In genomic region chr6:12049165-12049564, GRCh38 we compare ENCODE assay signal across 1 cellular context.
TF ChIP-seq lines count a peak whose summit lies in the region.

No MANE protein-coding gene starts in this region.

TF ChIP-seq in GM12878, 131 proteins besides CTCF, POLR2A, EP300 and RAD21 (continued from another document):
- no peak for TF ChIP-seq ZNF592 (IDR thresholded peaks at IDR 0.05)
- TF ChIP-seq KAT2A (conservative IDR thresholded peaks at IDR 0.05; ENCODE audit: control insufficient read depth, low read depth, low read length), result no peak
- TF ChIP-seq EGR1 (IDR thresholded peaks at IDR 0.05; ENCODE audit: borderline replicate concordance in 1 of 2, low read depth in 2 of 2, low read length in 2 of 2), result no peak
- TF ChIP-seq, protein P1, sequence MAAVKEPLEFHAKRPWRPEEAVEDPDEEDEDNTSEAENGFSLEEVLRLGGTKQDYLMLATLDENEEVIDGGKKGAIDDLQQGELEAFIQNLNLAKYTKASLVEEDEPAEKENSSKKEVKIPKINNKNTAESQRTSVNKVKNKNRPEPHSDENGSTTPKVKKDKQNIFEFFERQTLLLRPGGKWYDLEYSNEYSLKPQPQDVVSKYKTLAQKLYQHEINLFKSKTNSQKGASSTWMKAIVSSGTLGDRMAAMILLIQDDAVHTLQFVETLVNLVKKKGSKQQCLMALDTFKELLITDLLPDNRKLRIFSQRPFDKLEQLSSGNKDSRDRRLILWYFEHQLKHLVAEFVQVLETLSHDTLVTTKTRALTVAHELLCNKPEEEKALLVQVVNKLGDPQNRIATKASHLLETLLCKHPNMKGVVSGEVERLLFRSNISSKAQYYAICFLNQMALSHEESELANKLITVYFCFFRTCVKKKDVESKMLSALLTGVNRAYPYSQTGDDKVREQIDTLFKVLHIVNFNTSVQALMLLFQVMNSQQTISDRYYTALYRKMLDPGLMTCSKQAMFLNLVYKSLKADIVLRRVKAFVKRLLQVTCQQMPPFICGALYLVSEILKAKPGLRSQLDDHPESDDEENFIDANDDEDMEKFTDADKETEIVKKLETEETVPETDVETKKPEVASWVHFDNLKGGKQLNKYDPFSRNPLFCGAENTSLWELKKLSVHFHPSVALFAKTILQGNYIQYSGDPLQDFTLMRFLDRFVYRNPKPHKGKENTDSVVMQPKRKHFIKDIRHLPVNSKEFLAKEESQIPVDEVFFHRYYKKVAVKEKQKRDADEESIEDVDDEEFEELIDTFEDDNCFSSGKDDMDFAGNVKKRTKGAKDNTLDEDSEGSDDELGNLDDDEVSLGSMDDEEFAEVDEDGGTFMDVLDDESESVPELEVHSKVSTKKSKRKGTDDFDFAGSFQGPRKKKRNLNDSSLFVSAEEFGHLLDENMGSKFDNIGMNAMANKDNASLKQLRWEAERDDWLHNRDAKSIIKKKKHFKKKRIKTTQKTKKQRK (IDR thresholded peaks at IDR 0.05; ENCODE audit: low read depth, low read length), result no peak
- TF ChIP-seq, protein P2, sequence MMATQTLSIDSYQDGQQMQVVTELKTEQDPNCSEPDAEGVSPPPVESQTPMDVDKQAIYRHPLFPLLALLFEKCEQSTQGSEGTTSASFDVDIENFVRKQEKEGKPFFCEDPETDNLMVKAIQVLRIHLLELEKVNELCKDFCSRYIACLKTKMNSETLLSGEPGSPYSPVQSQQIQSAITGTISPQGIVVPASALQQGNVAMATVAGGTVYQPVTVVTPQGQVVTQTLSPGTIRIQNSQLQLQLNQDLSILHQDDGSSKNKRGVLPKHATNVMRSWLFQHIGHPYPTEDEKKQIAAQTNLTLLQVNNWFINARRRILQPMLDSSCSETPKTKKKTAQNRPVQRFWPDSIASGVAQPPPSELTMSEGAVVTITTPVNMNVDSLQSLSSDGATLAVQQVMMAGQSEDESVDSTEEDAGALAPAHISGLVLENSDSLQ (IDR thresholded peaks at IDR 0.05), result peak; percentile 10; the same call in 1 of the 2 replicates
- TF ChIP-seq ZNF24 (IDR thresholded peaks at IDR 0.05), result no peak
- no peak for TF ChIP-seq SREBF1 (IDR thresholded peaks at IDR 0.05; ENCODE audit: low read length)
- TF ChIP-seq, protein P3, sequence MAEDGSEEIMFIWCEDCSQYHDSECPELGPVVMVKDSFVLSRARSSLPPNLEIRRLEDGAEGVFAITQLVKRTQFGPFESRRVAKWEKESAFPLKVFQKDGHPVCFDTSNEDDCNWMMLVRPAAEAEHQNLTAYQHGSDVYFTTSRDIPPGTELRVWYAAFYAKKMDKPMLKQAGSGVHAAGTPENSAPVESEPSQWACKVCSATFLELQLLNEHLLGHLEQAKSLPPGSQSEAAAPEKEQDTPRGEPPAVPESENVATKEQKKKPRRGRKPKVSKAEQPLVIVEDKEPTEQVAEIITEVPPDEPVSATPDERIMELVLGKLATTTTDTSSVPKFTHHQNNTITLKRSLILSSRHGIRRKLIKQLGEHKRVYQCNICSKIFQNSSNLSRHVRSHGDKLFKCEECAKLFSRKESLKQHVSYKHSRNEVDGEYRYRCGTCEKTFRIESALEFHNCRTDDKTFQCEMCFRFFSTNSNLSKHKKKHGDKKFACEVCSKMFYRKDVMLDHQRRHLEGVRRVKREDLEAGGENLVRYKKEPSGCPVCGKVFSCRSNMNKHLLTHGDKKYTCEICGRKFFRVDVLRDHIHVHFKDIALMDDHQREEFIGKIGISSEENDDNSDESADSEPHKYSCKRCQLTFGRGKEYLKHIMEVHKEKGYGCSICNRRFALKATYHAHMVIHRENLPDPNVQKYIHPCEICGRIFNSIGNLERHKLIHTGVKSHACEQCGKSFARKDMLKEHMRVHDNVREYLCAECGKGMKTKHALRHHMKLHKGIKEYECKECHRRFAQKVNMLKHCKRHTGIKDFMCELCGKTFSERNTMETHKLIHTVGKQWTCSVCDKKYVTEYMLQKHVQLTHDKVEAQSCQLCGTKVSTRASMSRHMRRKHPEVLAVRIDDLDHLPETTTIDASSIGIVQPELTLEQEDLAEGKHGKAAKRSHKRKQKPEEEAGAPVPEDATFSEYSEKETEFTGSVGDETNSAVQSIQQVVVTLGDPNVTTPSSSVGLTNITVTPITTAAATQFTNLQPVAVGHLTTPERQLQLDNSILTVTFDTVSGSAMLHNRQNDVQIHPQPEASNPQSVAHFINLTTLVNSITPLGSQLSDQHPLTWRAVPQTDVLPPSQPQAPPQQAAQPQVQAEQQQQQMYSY (CRISPR knock-in tag; IDR thresholded peaks at IDR 0.05), result no peak
- peak; percentile 39; the same call in 1 of the 2 replicates for TF ChIP-seq IKZF1 (conservative IDR thresholded peaks at IDR 0.05)
- no peak for TF ChIP-seq ESRRA (IDR thresholded peaks at IDR 0.05; ENCODE audit: low read length)
- TF ChIP-seq CHD1 (IDR thresholded peaks at IDR 0.05; ENCODE audit: low read depth, low read length), result no peak
- TF ChIP-seq MTA3 (IDR thresholded peaks at IDR 0.05; ENCODE audit: borderline replicate concordance, low read length), result no peak
- TF ChIP-seq HDGF (IDR thresholded peaks at IDR 0.05), result no peak
- no peak for TF ChIP-seq ATF7 (IDR thresholded peaks at IDR 0.05; ENCODE audit: low read depth)
- TF ChIP-seq IRF5 (IDR thresholded peaks at IDR 0.05; ENCODE audit: borderline replicate concordance), result no peak
- TF ChIP-seq RFX5 (IDR thresholded peaks at IDR 0.05; ENCODE audit: low read depth, low read length), result no peak
- TF ChIP-seq ASH2L (IDR thresholded peaks at IDR 0.05; ENCODE audit: borderline replicate concordance, low read depth), result no peak
- TF ChIP-seq TCF3 (IDR thresholded peaks at IDR 0.05; ENCODE audit: borderline replicate concordance, insufficient read depth, low read depth, low read length), result no peak
- TF ChIP-seq PAX5 (IDR thresholded peaks at IDR 0.05; ENCODE audit: borderline replicate concordance, low read depth, low read length), result peak; percentile 65; the same call in 1 of the 2 replicates
- no peak for TF ChIP-seq ZSCAN29 (IDR thresholded peaks at IDR 0.05)
- TF ChIP-seq NFYA (IDR thresholded peaks at IDR 0.05; ENCODE audit: borderline replicate concordance, low read depth, low read length), result no peak
- TF ChIP-seq, protein P4, sequence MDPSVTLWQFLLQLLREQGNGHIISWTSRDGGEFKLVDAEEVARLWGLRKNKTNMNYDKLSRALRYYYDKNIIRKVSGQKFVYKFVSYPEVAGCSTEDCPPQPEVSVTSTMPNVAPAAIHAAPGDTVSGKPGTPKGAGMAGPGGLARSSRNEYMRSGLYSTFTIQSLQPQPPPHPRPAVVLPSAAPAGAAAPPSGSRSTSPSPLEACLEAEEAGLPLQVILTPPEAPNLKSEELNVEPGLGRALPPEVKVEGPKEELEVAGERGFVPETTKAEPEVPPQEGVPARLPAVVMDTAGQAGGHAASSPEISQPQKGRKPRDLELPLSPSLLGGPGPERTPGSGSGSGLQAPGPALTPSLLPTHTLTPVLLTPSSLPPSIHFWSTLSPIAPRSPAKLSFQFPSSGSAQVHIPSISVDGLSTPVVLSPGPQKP (IDR thresholded peaks at IDR 0.05; ENCODE audit: low read depth, low read length), result no peak
- TF ChIP-seq GABPA (IDR thresholded peaks at IDR 0.05; ENCODE audit: low read depth), result no peak
- TF ChIP-seq POLR2AphosphoS5 (IDR thresholded peaks at IDR 0.05; ENCODE audit: low read length), result peak; percentile 69
- no peak; the same call in 1 of the 2 replicates for TF ChIP-seq NR2F1 (conservative IDR thresholded peaks at IDR 0.05)
- no peak for TF ChIP-seq CUX1 (IDR thresholded peaks at IDR 0.05; ENCODE audit: insufficient replicate concordance, low read depth, low read length)
- TF ChIP-seq CBX3 (IDR thresholded peaks at IDR 0.05; ENCODE audit: borderline replicate concordance, low read depth), result no peak
- TF ChIP-seq SP1 (IDR thresholded peaks at IDR 0.05; ENCODE audit: low read depth, low read length), result no peak
- TF ChIP-seq FOS (IDR thresholded peaks at IDR 0.05; ENCODE audit: borderline replicate concordance, extremely low read depth, insufficient read length), result no peak
- TF ChIP-seq, protein P5, sequence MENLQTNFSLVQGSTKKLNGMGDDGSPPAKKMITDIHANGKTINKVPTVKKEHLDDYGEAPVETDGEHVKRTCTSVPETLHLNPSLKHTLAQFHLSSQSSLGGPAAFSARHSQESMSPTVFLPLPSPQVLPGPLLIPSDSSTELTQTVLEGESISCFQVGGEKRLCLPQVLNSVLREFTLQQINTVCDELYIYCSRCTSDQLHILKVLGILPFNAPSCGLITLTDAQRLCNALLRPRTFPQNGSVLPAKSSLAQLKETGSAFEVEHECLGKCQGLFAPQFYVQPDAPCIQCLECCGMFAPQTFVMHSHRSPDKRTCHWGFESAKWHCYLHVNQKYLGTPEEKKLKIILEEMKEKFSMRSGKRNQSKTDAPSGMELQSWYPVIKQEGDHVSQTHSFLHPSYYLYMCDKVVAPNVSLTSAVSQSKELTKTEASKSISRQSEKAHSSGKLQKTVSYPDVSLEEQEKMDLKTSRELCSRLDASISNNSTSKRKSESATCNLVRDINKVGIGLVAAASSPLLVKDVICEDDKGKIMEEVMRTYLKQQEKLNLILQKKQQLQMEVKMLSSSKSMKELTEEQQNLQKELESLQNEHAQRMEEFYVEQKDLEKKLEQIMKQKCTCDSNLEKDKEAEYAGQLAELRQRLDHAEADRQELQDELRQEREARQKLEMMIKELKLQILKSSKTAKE (IDR thresholded peaks at IDR 0.05; ENCODE audit: low read depth, poor library complexity, severe bottlenecking), result no peak
